ENCODE assay signal across 8 cellular contexts in the genomic region with DNA sequence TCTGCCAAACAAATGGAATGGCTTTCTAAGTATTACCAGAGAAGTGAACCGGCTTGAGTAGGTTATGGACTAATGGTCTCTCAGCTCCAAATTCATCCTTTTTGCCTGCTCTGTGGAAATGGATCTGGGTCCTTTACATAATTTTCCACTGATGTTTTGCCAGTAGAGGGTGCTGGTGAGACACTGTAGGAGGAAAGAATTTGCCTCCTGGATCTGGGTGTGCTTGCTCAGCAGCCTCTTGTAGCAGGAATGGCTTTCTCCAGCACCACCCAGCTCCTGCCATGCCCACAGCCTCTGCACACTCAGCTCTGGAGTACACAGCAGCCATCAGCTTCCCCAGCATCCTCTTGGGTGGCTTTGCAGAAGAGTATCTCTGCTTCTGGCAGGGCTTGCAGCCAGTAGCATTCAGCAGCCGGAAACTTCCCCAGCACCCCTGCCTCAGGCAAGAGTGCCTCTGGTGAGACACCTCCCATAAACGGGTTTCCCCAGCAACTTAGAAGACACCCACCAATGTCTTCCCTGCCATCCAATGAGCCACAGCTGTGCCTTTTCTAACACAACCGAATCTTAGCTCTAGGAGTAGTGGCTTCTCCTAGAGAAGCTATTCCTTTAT.
DNase-seq lines count a peak whose midpoint lies in the region; ATAC-seq, FAIRE-seq and TF ChIP-seq lines count a peak whose summit lies in the region.

No MANE protein-coding gene starts in this region.

- no peak overlapping the region for H3K9ac ChIP-seq in H1 (replicated peaks in 1 of 4; ENCODE audit: extremely low read depth in 1 of 4, low read depth in 3 of 4, low read length in 3 of 4)

- no peaks in the 10 kb centered on the region for H3K79me2 ChIP-seq in H1 (ENCODE audit: control insufficient read depth in 1 of 2, insufficient read depth in 2 of 2, low read length in 2 of 2)

- DNase-seq in COLO829 (ENCODE audit: low spot score) (peak; percentile 28), NCI-H82 treated with DMSO at 0.1 percent for 48 hours (lab: John Stamatoyannopoulos, UW; ENCODE audit: unreplicated experiment) (peak; percentile 66), H1 (ENCODE audit: low read depth in 1 of 2, low spot score in 2 of 2) (peak; percentile 39 to 58), retinal pigment epithelial cell (ENCODE audit: low read depth) (no peak), left ventricle myocardium superior (no peak), activated gamma-delta T cell treated with Interleukin-2 at 50 U/mL for 16 hours (no peak), vagina (ENCODE audit: extremely low spot score in 2 of 2) (no peak)

- no peak overlapping the region for H4K5ac ChIP-seq in H1 (ENCODE audit: insufficient read length, low read depth, low read length)

- no peak overlapping the region for H2BK15ac ChIP-seq in H1 (ENCODE audit: low read length)

- CTCF ChIA-PET in H1 (lab: Charles Lee; ENCODE audit: partially characterized antibody) = interaction anchor here (0.6 to 4.7 kb wide), 56 partner anchors 7 to 464 kb away, joined by 3 to 46 read pairs (median 4); no protein-coding TSS in a partner anchor

- H2BK12ac ChIP-seq in H1 (ENCODE audit: low read depth, low read length) = no peak overlapping the region

- intact Hi-C loops in left ventricle myocardium superior (cut with micrococcal nuclease) (no loop called here), vagina (cut with DNase I) (no loop called here)

- no peak overlapping the region for H3K4ac ChIP-seq in H1 (replicated peaks; ENCODE audit: insufficient read length, low read depth, low read length)

- H3K4me3 ChIP-seq in H1 (ENCODE audit: extremely low read depth in 1 of 4, insufficient read depth in 2 of 4, low read depth in 3 of 4, low read length in 4 of 4) (no peak overlapping the region), retinal pigment epithelial cell (ENCODE audit: low read length) (no peak overlapping the region), vagina (no peak overlapping the region)

- TF ChIP-seq CTCF in H1 (IDR thresholded peaks at IDR 0.05; ENCODE audit: control extremely low read depth in 1 of 3, insufficient read depth in 1 of 3, low read depth in 1 of 3, low read length in 3 of 3) (peak; percentile 28 to 84 (median 74)), retinal pigment epithelial cell (conservative IDR thresholded peaks at IDR 0.05; ENCODE audit: low read depth, low read length) (peak; percentile 78), vagina (IDR thresholded peaks at IDR 0.05) (no peak)

- peak overlapping the region; percentile 67; the same call in 1 of the 2 replicates for H2AFZ ChIP-seq in H1 (ENCODE audit: low read length)

- no peak for TF ChIP-seq EP300 in H1 (IDR thresholded peaks at IDR 0.05; ENCODE audit: borderline replicate concordance in 1 of 2, low read depth in 2 of 2, low read length in 2 of 2)

- no peak overlapping the region for H3K4me2 ChIP-seq in H1 (ENCODE audit: insufficient read depth in 1 of 2, low read depth in 2 of 2, low read length in 2 of 2)

- peak; percentile 86 for FAIRE-seq in H1 (lab: Jason Lieb, UNC)

- no peaks in the 10 kb centered on the region for H3K79me1 ChIP-seq in H1 (ENCODE audit: low read depth, low read length)

- H3K36me3 ChIP-seq in H1 (ENCODE audit: control insufficient read depth in 2 of 4, insufficient read depth in 4 of 4, low read length in 3 of 4) (no peaks in the 10 kb centered on the region), vagina (no peaks in the 10 kb centered on the region)

- 55% methylated on average over 4 of the region's 4 CpGs; no CpG with 5 or more reads in 1 of the 2 experiments for WGBS in H1 (ENCODE audit: extremely low coverage in 1 of 2, insufficient coverage in 1 of 2, insufficient read length in 1 of 2, insufficient replicate concordance in 2 of 2, low coverage in 1 of 2, low lambda C conversion rate in 2 of 2, missing lambda C conversion rate in 1 of 2), 2 experiments

- H3K18ac ChIP-seq in H1 (ENCODE audit: extremely low read depth, low read length) = no peak overlapping the region

- H3K14ac ChIP-seq in H1 (ENCODE audit: insufficient read length) = no peak overlapping the region

- no peak overlapping the region for H3K27ac ChIP-seq in H1 (ENCODE audit: low read depth, low read length)
- no peak overlapping the region for H3K27ac ChIP-seq in vagina

- H3K23me2 ChIP-seq in H1 (ENCODE audit: low read depth, low read length) = no peaks in the 10 kb centered on the region

- no peak overlapping the region for H3K23ac ChIP-seq in H1 (ENCODE audit: insufficient read length)

- H3K9me3 ChIP-seq in H1 (ENCODE audit: insufficient read depth in 2 of 2, low read depth in 1 of 2, low read length in 1 of 2) = no peaks in the 10 kb centered on the region
- no peaks in the 10 kb centered on the region for H3K9me3 ChIP-seq in vagina

- no peak overlapping the region for H2BK5ac ChIP-seq in H1 (ENCODE audit: low read depth, low read length)

- peak; percentile 93 to 94 for TF ChIP-seq RAD21 in H1 (IDR thresholded peaks at IDR 0.05 in 1 of 2, conservative IDR thresholded peaks at IDR 0.05 in 1 of 2; ENCODE audit: low read depth in 2 of 2, low read length in 2 of 2)

- no peak overlapping the region for H3K56ac ChIP-seq in H1 (replicated peaks; ENCODE audit: insufficient read length, low read depth, low read length)

- peak; percentile 56 for ATAC-seq in GM21529 (IDR thresholded peaks at IDR 0.05; ENCODE audit: unreplicated experiment)
- ATAC-seq in left ventricle myocardium superior = no peak

- H2AK5ac ChIP-seq in H1 (ENCODE audit: low read depth, low read length) = no peak overlapping the region

- no peak overlapping the region for H4K8ac ChIP-seq in H1 (ENCODE audit: extremely low read depth, insufficient read depth, low read length)

- no peak overlapping the region for H2BK120ac ChIP-seq in H1 (replicated peaks; ENCODE audit: low read depth, low read length)

- H4K91ac ChIP-seq in H1 (replicated peaks; ENCODE audit: insufficient read length, low read length) = no peak overlapping the region

- H3K4me1 ChIP-seq in H1 (replicated peaks in 1 of 4; ENCODE audit: control insufficient read depth in 3 of 4, insufficient read depth in 4 of 4, low read length in 3 of 4) = no peaks in the 10 kb centered on the region
- H3K4me1 ChIP-seq in vagina = no peaks in the 10 kb centered on the region

- 0 out of 2 replicates have a peak overlapping the region, but pooled peaks have one; percentile 53 for H2BK20ac ChIP-seq in H1 (ENCODE audit: low read length)

- H4K20me1 ChIP-seq in H1 (replicated peaks in 1 of 2; ENCODE audit: control insufficient read depth in 1 of 2, insufficient read depth in 2 of 2, low read length in 2 of 2) = no peaks in the 10 kb centered on the region

- POLR2A ChIA-PET in H1 (lab: Charles Lee; ENCODE audit: partially characterized antibody) = interaction anchor here (0.7 kb wide), 1 partner anchor 42 kb away, joined by 3 read pairs; no protein-coding TSS in a partner anchor

- TF ChIP-seq POLR2A in H1 (IDR thresholded peaks at IDR 0.05; ENCODE audit: control extremely low read depth in 1 of 2, low read depth in 2 of 2, low read length in 2 of 2) = no peak
- no peak for TF ChIP-seq POLR2A in vagina (IDR thresholded peaks at IDR 0.05)

- H3K27me3 ChIP-seq in H1 (replicated peaks in 1 of 4; ENCODE audit: control insufficient read depth in 3 of 4, extremely low read depth in 1 of 4, insufficient read depth in 3 of 4, low read length in 3 of 4) (peaks cover 0 to 1% (median 0%) of the 10 kb centered on the region in 4 experiments; a peak in 1 of 7 replicates), vagina (no peaks in the 10 kb centered on the region)

TF ChIP-seq in H1, 55 proteins besides CTCF, POLR2A, EP300 and RAD21:
- TF ChIP-seq EGR1 (IDR thresholded peaks at IDR 0.05; ENCODE audit: borderline replicate concordance, low read depth, low read length) = 0 out of 2 replicates have a peak, but pooled peaks have one; percentile 11
- peak; percentile 59; the same call in 1 of the 2 replicates for TF ChIP-seq YY1 (IDR thresholded peaks at IDR 0.05; ENCODE audit: low read depth, low read length)
- TF ChIP-seq MAFK (IDR thresholded peaks at IDR 0.05; ENCODE audit: low read depth, low read length) = peak; percentile 51; the same call in 1 of the 2 replicates
- TF ChIP-seq SP4 (IDR thresholded peaks at IDR 0.05; ENCODE audit: low read length) = no peak
- TF ChIP-seq BACH1 (IDR thresholded peaks at IDR 0.05; ENCODE audit: low read length) = peak; percentile 39; the same call in 1 of the 2 replicates
- TF ChIP-seq SP1 (IDR thresholded peaks at IDR 0.05; ENCODE audit: low read depth, low read length) = no peak

Comparison
In these comparisons a context has a peak if more than half of its experiments do, and no peak if none do; other contexts are left out.
1. DNase-seq: peak in COLO829 (single experiment), NCI-H82 treated with DMSO at 0.1 percent for 48 hours (single experiment) and H1 (2 of 2); none in retinal pigment epithelial cell (single experiment), left ventricle myocardium superior (single experiment), activated gamma-delta T cell treated with Interleukin-2 at 50 U/mL for 16 hours (single experiment) and vagina (0 of 2).
2. CTCF ChIP-seq: peak in H1 (3 of 3) and retinal pigment epithelial cell (single experiment); none in vagina (0 of 3).